ENCODE assay signal across 8 cellular contexts in the genomic region with DNA sequence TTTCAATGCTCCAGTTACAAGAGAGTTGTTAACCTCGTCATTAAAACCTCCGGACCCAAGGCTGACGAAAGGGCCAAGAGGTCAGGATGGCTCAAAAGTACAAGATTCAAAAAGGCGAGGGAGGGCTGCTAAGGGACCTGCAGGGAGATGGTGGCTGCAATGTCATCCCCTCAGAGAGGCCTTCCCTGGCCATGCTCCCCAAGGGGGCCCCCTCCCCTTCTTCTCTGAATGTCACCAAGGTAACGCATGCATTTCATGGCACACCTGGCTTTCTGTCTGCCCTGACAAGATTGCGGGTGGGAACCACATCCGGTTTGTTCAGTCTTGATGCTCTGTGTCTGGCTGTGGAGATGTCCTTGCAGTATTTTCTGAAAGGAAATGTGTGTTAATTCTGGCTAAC.
DNase-seq lines count a peak whose midpoint lies in the region; ATAC-seq lines count a peak whose summit lies in the region.

No MANE protein-coding gene starts in this region.

- ATAC-seq in GM18502 (IDR thresholded peaks at IDR 0.05; ENCODE audit: poor library complexity, unreplicated experiment): peak; percentile 97
- ATAC-seq in HG02852 (IDR thresholded peaks at IDR 0.05; ENCODE audit: unreplicated experiment): peak; percentile 91

- DNase-seq in NK-92 treated with Interleukin-12 subunit alpha and Interleukin-12 subunit beta, amount 100 ng/mL, for 24 hours (lab: John Stamatoyannopoulos, UW): peak; percentile 73
- peak; percentile 48 for DNase-seq in activated naive CD4-positive, alpha-beta T cell treated with anti-CD3 and anti-CD28 coated beads, Interleukin-2, amount 50 U/mL, for 16 hours
- DNase-seq in stimulated activated CD8-positive, alpha-beta memory T cell treated with anti-CD3 and anti-CD28 coated beads, Interleukin-2, amount 100 ng/mL, for 1 hour (ENCODE audit: low read depth in 2 of 2): peak; percentile 31
- DNase-seq in AML-193 (lab: John Stamatoyannopoulos, UW): no peak
- no peak for DNase-seq in NCI-H128 (lab: John Stamatoyannopoulos, UW; ENCODE audit: unreplicated experiment)
- DNase-seq in hypothalamus (lab: John Stamatoyannopoulos, UW): no peak

Comparison
In these comparisons a context has a peak if more than half of its experiments do, and no peak if none do; other contexts are left out.
1. DNase-seq: peak in NK-92 treated with Interleukin-12 subunit alpha and Interleukin-12 subunit beta, amount 100 ng/mL, for 24 hours (single experiment), activated naive CD4-positive, alpha-beta T cell treated with anti-CD3 and anti-CD28 coated beads, Interleukin-2, amount 50 U/mL, for 16 hours (single experiment) and stimulated activated CD8-positive, alpha-beta memory T cell treated with anti-CD3 and anti-CD28 coated beads, Interleukin-2, amount 100 ng/mL, for 1 hour (2 of 2); none in AML-193 (0 of 2), NCI-H128 (single experiment) and hypothalamus (0 of 51).